Comparison of ENCODE assay signal across 17 cellular contexts in the genomic region with DNA sequence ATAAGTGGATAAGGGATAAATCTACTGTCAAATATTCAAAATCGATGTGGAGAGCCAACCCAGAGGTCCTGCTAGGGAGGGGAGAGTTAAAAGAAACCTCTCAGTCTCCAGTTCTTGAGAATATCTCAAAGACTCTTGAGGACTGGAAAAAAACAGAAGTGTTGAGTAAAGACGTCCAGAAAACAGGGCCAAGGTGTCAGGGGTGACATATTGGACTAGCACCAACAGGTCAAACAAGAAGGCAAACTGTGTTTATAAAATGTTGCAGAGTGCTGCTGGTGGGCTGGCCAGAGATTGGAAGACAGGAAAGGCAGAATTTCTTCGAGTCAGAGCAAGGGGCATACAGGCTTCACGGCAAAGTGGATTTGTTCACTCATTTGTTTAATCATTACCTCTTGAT. TPM values are rescaled to one million over a fixed set of nuclear protein-coding genes. Genes with fewer than 3 reads are reported as not detected.
DNase-seq lines count a peak whose midpoint lies in the region; ATAC-seq, FAIRE-seq and TF ChIP-seq lines count a peak whose summit lies in the region.
"Had no signal": no experiment of that assay in that cellular context is flagged by ENCODE, and none has a peak within 500 bp of the region (broad histone marks: within the 10 kb centered on the region; RNA-seq: fewer than 3 reads in every experiment).

No MANE protein-coding gene starts in this region.

- H4K91ac ChIP-seq in mesenchymal stem cell (ENCODE audit: low read length): no peak overlapping the region

- no peak for TF ChIP-seq EP300 in tibial nerve (IDR thresholded peaks at IDR 0.05)
- TF ChIP-seq EP300 in HepG2 (IDR thresholded peaks at IDR 0.05; ENCODE audit: low read depth in 2 of 2, low read length in 2 of 2): no peak
- TF ChIP-seq EP300 in HepG2 (CRISPR knock-in tag; IDR thresholded peaks at IDR 0.05; ENCODE audit: borderline replicate concordance): no peak

- H3K27me3 ChIP-seq in adipocyte (replicated peaks; ENCODE audit: control insufficient read depth, insufficient read depth, low read length) (no peaks in the 10 kb centered on the region), mesenchymal stem cell (ENCODE audit: control insufficient read depth in 1 of 2, insufficient read depth in 1 of 2, low read length in 2 of 2) (no peaks in the 10 kb centered on the region), tibial nerve (no peaks in the 10 kb centered on the region), HepG2 (ENCODE audit: control insufficient read depth in 1 of 2, insufficient read depth in 2 of 2, low read length in 2 of 2) (no peaks in the 10 kb centered on the region)
- H3K27me3 ChIP-seq: spleen had no signal

- TF ChIP-seq RAD21 in HepG2 (CRISPR knock-in tag; IDR thresholded peaks at IDR 0.05): no peak

- no peaks in the 10 kb centered on the region for H3K9me3 Mint-ChIP-seq in stimulated activated effector memory CD8-positive, alpha-beta T cell treated with anti-CD3 and anti-CD28 coated beads, Interleukin-12 subunit alpha, Interleukin-12 subunit beta, amount 100 ng/mL, for 72 hours
- H3K9me3 Mint-ChIP-seq: CD14-positive monocyte; naive thymus-derived CD8-positive, alpha-beta T cell had no signal

- H3K18ac ChIP-seq in mesenchymal stem cell (ENCODE audit: low read depth in 1 of 2, low read length in 2 of 2): peak overlapping the region; percentile 8 to 41

- no peak overlapping the region for H2AK5ac ChIP-seq in mesenchymal stem cell (ENCODE audit: low read length, severe bottlenecking)

- no peak overlapping the region for H2BK15ac ChIP-seq in mesenchymal stem cell (ENCODE audit: low read depth, poor library complexity, severe bottlenecking)

- peak overlapping the region; percentile 48 for H2AFZ ChIP-seq in mesenchymal stem cell (ENCODE audit: low read depth, low read length)
- H2AFZ ChIP-seq in HepG2 (ENCODE audit: low read length): no peak overlapping the region

- BruUV-seq in HepG2 (replicated peaks; lab: Mats Ljungman, UMichigan): no TSS peak

- H2BK120ac ChIP-seq in mesenchymal stem cell (ENCODE audit: low read depth, low read length): no peak overlapping the region

- peaks cover 45% of the 10 kb centered on the region for H3K4me1 Mint-ChIP-seq in stimulated activated effector memory CD8-positive, alpha-beta T cell treated with anti-CD3 and anti-CD28 coated beads, Interleukin-12 subunit alpha, Interleukin-12 subunit beta, amount 100 ng/mL, for 72 hours
- H3K4me1 Mint-ChIP-seq: CD14-positive monocyte had no signal

- H4K8ac ChIP-seq in mesenchymal stem cell (ENCODE audit: low read length): no peak overlapping the region

- 39% methylated on average over 4 of the region's 4 CpGs for WGBS in mesenchymal stem cell
- WGBS in tibial nerve, 2 donors: 50 to 51% methylated on average over 4 of the region's 4 CpGs
- WGBS in HepG2 (ENCODE audit: low lambda C conversion rate): 10% methylated on average over 4 of the region's 4 CpGs

- no peaks in the 10 kb centered on the region for H3K36me3 Mint-ChIP-seq in stimulated activated effector memory CD8-positive, alpha-beta T cell treated with anti-CD3 and anti-CD28 coated beads, Interleukin-12 subunit alpha, Interleukin-12 subunit beta, amount 100 ng/mL, for 72 hours
- H3K36me3 Mint-ChIP-seq: CD14-positive monocyte; naive thymus-derived CD8-positive, alpha-beta T cell had no signal

- no peak overlapping the region for H3K23ac ChIP-seq in mesenchymal stem cell (ENCODE audit: low read length in 2 of 2)

- H3K79me2 ChIP-seq in HepG2 (ENCODE audit: insufficient read depth, low read length): no peaks in the 10 kb centered on the region

- H3K9me3 ChIP-seq in adipocyte (ENCODE audit: control insufficient read depth, low read length) (no peaks in the 10 kb centered on the region), mesenchymal stem cell (ENCODE audit: control insufficient read depth, low read length) (no peaks in the 10 kb centered on the region), tibial nerve (no peaks in the 10 kb centered on the region), HepG2 (ENCODE audit: low read length) (no peaks in the 10 kb centered on the region)
- H3K9me3 ChIP-seq: psoas muscle, spleen had no signal

- H3K4ac ChIP-seq in mesenchymal stem cell (ENCODE audit: low read depth in 1 of 2, low read length in 2 of 2): no peak overlapping the region

- POLR2A ChIA-PET in HepG2 (lab: Yijun Ruan, JAX): no interaction called here

- TF ChIP-seq CTCF in tibial nerve (IDR thresholded peaks at IDR 0.05): no peak
- no peak for TF ChIP-seq CTCF in HepG2 (CRISPR knock-in tag; IDR thresholded peaks at IDR 0.05)

- H3K36me3 ChIP-seq in adipocyte (ENCODE audit: control insufficient read depth, insufficient read depth, low read length, severe bottlenecking) (no peaks in the 10 kb centered on the region), mesenchymal stem cell (ENCODE audit: control insufficient read depth in 1 of 2, insufficient read depth in 2 of 2, low read depth in 1 of 2, low read length in 2 of 2) (no peaks in the 10 kb centered on the region), tibial nerve (no peaks in the 10 kb centered on the region), HepG2 (replicated peaks in 1 of 2; ENCODE audit: control insufficient read depth in 1 of 2, insufficient read depth in 2 of 2, low read length in 2 of 2) (no peaks in the 10 kb centered on the region)
- H3K36me3 ChIP-seq: spleen had no signal

- no peak overlapping the region for H2BK5ac ChIP-seq in mesenchymal stem cell (ENCODE audit: low read depth, low read length, poor library complexity, severe bottlenecking)

- H3K79me1 ChIP-seq in mesenchymal stem cell (replicated peaks; ENCODE audit: low read length, poor library complexity, severe bottlenecking): no peaks in the 10 kb centered on the region

- no peak for FAIRE-seq in HepG2 (lab: Jason Lieb, UNC)

- H3K4me3 ChIP-seq in adipocyte (ENCODE audit: low read length): peak overlapping the region; percentile 24
- peak overlapping the region in 1 of 2 experiments; percentile 24 for H3K4me3 ChIP-seq in mesenchymal stem cell (ENCODE audit: insufficient read depth in 1 of 2, low read depth in 1 of 2, low read length in 2 of 2)
- no peak overlapping the region for H3K4me3 ChIP-seq in tibial nerve
- H3K4me3 ChIP-seq in HepG2 (replicated peaks in 1 of 3; ENCODE audit: insufficient read depth in 1 of 3, low read depth in 2 of 3, low read length in 3 of 3): no peak overlapping the region
- H3K4me3 ChIP-seq: psoas muscle, spleen had no signal

- no peaks in the 10 kb centered on the region for H4K20me1 ChIP-seq in HepG2 (ENCODE audit: insufficient read depth, low read length)

- H3K4me3 Mint-ChIP-seq in stimulated activated effector memory CD8-positive, alpha-beta T cell treated with anti-CD3 and anti-CD28 coated beads, Interleukin-12 subunit alpha, Interleukin-12 subunit beta, amount 100 ng/mL, for 72 hours: no peak overlapping the region
- H3K4me3 Mint-ChIP-seq: CD14-positive monocyte; naive thymus-derived CD8-positive, alpha-beta T cell had no signal

- no peak overlapping the region for H3K14ac ChIP-seq in mesenchymal stem cell (ENCODE audit: low read length in 2 of 2)

- H3K4me2 ChIP-seq in mesenchymal stem cell (ENCODE audit: low read length, poor library complexity, severe bottlenecking) (no peak overlapping the region), HepG2 (ENCODE audit: low read depth, low read length) (no peak overlapping the region)

- peak overlapping the region; percentile 20 for H3K27ac Mint-ChIP-seq in stimulated activated effector memory CD8-positive, alpha-beta T cell treated with anti-CD3 and anti-CD28 coated beads, Interleukin-12 subunit alpha, Interleukin-12 subunit beta, amount 100 ng/mL, for 72 hours
- H3K27ac Mint-ChIP-seq: CD14-positive monocyte; naive thymus-derived CD8-positive, alpha-beta T cell had no signal

- CTCF ChIA-PET in HepG2 (lab: Yijun Ruan, JAX; ENCODE audit: low intra/inter-chr PET ratio, low total read pairs): no interaction called here

- H3K27ac ChIP-seq in mesenchymal stem cell (ENCODE audit: low read length, poor library complexity, severe bottlenecking) (peak overlapping the region; percentile 80), tibial nerve (peak overlapping the region in 2 of 4 donors; percentile 67 to 81), HepG2 (ENCODE audit: extremely low read length, insufficient read depth, low read length) (no peak overlapping the region)
- H3K27ac ChIP-seq: spleen had no signal

- ATAC-seq in stimulated activated effector memory CD8-positive, alpha-beta T cell treated with anti-CD3 and anti-CD28 coated beads, Interleukin-12 subunit alpha, Interleukin-12 subunit beta, amount 100 ng/mL, for 72 hours: no peak
- ATAC-seq in HG03442 (IDR thresholded peaks at IDR 0.05; ENCODE audit: unreplicated experiment) (no peak), HepG2 (no peak)
- ATAC-seq: naive thymus-derived CD8-positive, alpha-beta T cell had no signal

- in situ Hi-C loops in G401 (cut with HindIII; ENCODE audit: low sequenced_read_pairs): no loop called here
- in situ Hi-C loops in HepG2 (cut with HindIII; ENCODE audit: extremely low pct_ligation_motif_present, low pct_unique_long_range_greater_than_20kb): no loop called here

- DNase-seq in G401 (ENCODE audit: low spot score) (peak; percentile 10), adipocyte (ENCODE audit: low read depth) (no peak), mesenchymal stem cell (no peak), tibial nerve (ENCODE audit: low spot score in 2 of 2) (no peak), HepG2 (ENCODE audit: low spot score) (no peak), NCI-H446 (lab: John Stamatoyannopoulos, UW) (no peak)
- no peak for DNase-seq in stimulated activated effector memory CD8-positive, alpha-beta T cell treated with anti-CD3 and anti-CD28 coated beads, Interleukin-12 subunit alpha, Interleukin-12 subunit beta, amount 100 ng/mL, for 72 hours (ENCODE audit: low spot score in 2 of 2)
- DNase-seq: activated effector memory CD4-positive, alpha-beta T cell treated with Interleukin-2 at 50 U/mL for 16 hours; effector CD8-positive, alpha-beta T cell; naive thymus-derived CD8-positive, alpha-beta T cell; NCI-H748 treated with DMSO at 0.1 percent for 48 hours; SHP77; spleen had no signal

- H3K4me1 ChIP-seq in adipocyte (ENCODE audit: control insufficient read depth, insufficient read depth, low read length) (peaks cover 31% of the 10 kb centered on the region), mesenchymal stem cell (ENCODE audit: control insufficient read depth, insufficient read depth, low read depth, low read length) (peaks cover 27% of the 10 kb centered on the region), tibial nerve (peaks cover 0 to 25% (median 0%) of the 10 kb centered on the region in 4 donors), HepG2 (ENCODE audit: insufficient read depth, low read length) (peaks cover 22% of the 10 kb centered on the region)
- H3K4me1 ChIP-seq: psoas muscle had no signal

- no peak overlapping the region for H3K9ac ChIP-seq in adipocyte (ENCODE audit: low read length)
- H3K9ac ChIP-seq in mesenchymal stem cell (ENCODE audit: low read length): peak overlapping the region; percentile 59
- H3K9ac ChIP-seq in HepG2 (ENCODE audit: insufficient read depth, low read depth, low read length): no peak overlapping the region

- no peak overlapping the region for H2BK12ac ChIP-seq in mesenchymal stem cell (ENCODE audit: low read length in 2 of 2)

- intact Hi-C loops in HepG2 (cut with micrococcal nuclease; ENCODE audit: unreplicated experiment): loop anchor here (10.0 kb wide), 1 partner anchor 882 kb away; no protein-coding TSS in a partner anchor

- no peak for TF ChIP-seq POLR2A in tibial nerve (IDR thresholded peaks at IDR 0.05)
- TF ChIP-seq POLR2A in HepG2 (IDR thresholded peaks at IDR 0.05; ENCODE audit: insufficient read depth in 1 of 2, low read depth in 2 of 2, low read length in 2 of 2): no peak

RNA-seq across cellular contexts. Expression of gene SMPD1, which starts 33.8 kb away (rescaled TPM):
- 7.3 and 14.1 TPM in 2 replicates for total RNA-seq in G401 (2014; rRNA removed; shearing (Covaris generic))
- polyA plus RNA-seq in mesenchymal stem cell (2013, experiment 1 of 2): 60.0 TPM
- 61.3 TPM for polyA plus RNA-seq in mesenchymal stem cell (2013, experiment 2 of 2)
- total RNA-seq in tibial nerve (10 to 100 TPM; 23.1 to 39.8 (median 30.3) TPM), HepG2 (2016; rRNA removed; fragmentation: Illumina TruSeq; extraction: Trizol) (5.3 and 8.4 TPM in 2 replicates)
- total RNA-seq in HepG2 (2016; cell fraction: cytosol; rRNA removed; fragmentation: Illumina TruSeq; extraction: Trizol; ENCODE audit: low read depth): 3.1 and 3.7 TPM in 2 replicates
- 3.9 and 9.3 TPM in 2 replicates for total RNA-seq in HepG2 (2016; cell fraction: insoluble cytoplasmic fraction; rRNA removed; fragmentation: Illumina TruSeq; extraction: Trizol)
- total RNA-seq in HepG2 (2016; cell fraction: membrane; rRNA removed; fragmentation: Illumina TruSeq; extraction: Trizol): 7.2 TPM in 2 replicates
- total RNA-seq in HepG2 (2016; cell fraction: nucleus; rRNA removed; fragmentation: Illumina TruSeq; extraction: Trizol): 7.5 and 7.8 TPM in 2 replicates
- 6.3 and 9.2 TPM in 2 replicates for polyA plus RNA-seq in HepG2 (2011; rRNA removed)
- polyA plus RNA-seq in HepG2 (2011; cell fraction: cytosol; rRNA removed): 6.7 and 8.2 TPM in 2 replicates
- polyA plus RNA-seq in HepG2 (2011; cell fraction: nucleus; rRNA removed): 5.6 and 6.2 TPM in 2 replicates
- 5.3 and 6.5 TPM in 2 replicates for polyA plus RNA-seq in HepG2 (2012)
- 3.8 and 4.6 TPM in 2 replicates for polyA plus RNA-seq in HepG2 (2016; cell fraction: cytosol; fragmentation: Illumina TruSeq; extraction: Trizol; ENCODE audit: low read depth)
- polyA plus RNA-seq in HepG2 (2016; cell fraction: insoluble cytoplasmic fraction; fragmentation: Illumina TruSeq; extraction: Trizol; ENCODE audit: low read depth): 4.9 and 6.3 TPM in 2 replicates
- 8.5 and 9.0 TPM in 2 replicates for polyA plus RNA-seq in HepG2 (2016; cell fraction: membrane; fragmentation: Illumina TruSeq; extraction: Trizol; ENCODE audit: low read depth)
- polyA plus RNA-seq in HepG2 (2016; cell fraction: nucleus; fragmentation: Illumina TruSeq; extraction: Trizol; ENCODE audit: insufficient read depth, low read depth): 16.3 TPM in 2 replicates
- 5.4 and 13.1 TPM in 2 replicates for polyA minus RNA-seq in HepG2 (2011; rRNA and poly(A)+ RNA removed; ENCODE audit: low replicate concordance)
- 4.3 and 5.8 TPM in 2 replicates for polyA minus RNA-seq in HepG2 (2011; cell fraction: cytosol; rRNA and poly(A)+ RNA removed)
- 1.7 and 2.2 TPM in 2 replicates for polyA minus RNA-seq in HepG2 (2011; cell fraction: nucleus; rRNA and poly(A)+ RNA removed)

RNA-seq across cellular contexts. Expression of gene CAVIN3, which starts 36.2 kb away (rescaled TPM):
- 59.5 and 60.8 TPM in 2 replicates for total RNA-seq in G401 (2014; rRNA removed; shearing (Covaris generic))
- polyA plus RNA-seq in mesenchymal stem cell (2013, experiment 1 of 2): 146 TPM
- 151 TPM for polyA plus RNA-seq in mesenchymal stem cell (2013, experiment 2 of 2)
- total RNA-seq in tibial nerve (100 to 1,000 TPM; 270 to 598 (median 556) TPM), HepG2 (2016; rRNA removed; fragmentation: Illumina TruSeq; extraction: Trizol) (not detected in 2 replicates)
- total RNA-seq in HepG2 (2016; cell fraction: cytosol; rRNA removed; fragmentation: Illumina TruSeq; extraction: Trizol; ENCODE audit: low read depth): not detected in 2 replicates
- not detected in 2 replicates for total RNA-seq in HepG2 (2016; cell fraction: insoluble cytoplasmic fraction; rRNA removed; fragmentation: Illumina TruSeq; extraction: Trizol)
- not detected in 2 replicates for total RNA-seq in HepG2 (2016; cell fraction: membrane; rRNA removed; fragmentation: Illumina TruSeq; extraction: Trizol)
- not detected in 2 replicates for total RNA-seq in HepG2 (2016; cell fraction: nucleus; rRNA removed; fragmentation: Illumina TruSeq; extraction: Trizol)
- polyA plus RNA-seq in HepG2 (2011; rRNA removed): not detected in 2 replicates
- polyA plus RNA-seq in HepG2 (2011; cell fraction: cytosol; rRNA removed): not detected in 2 replicates
- polyA plus RNA-seq in HepG2 (2011; cell fraction: nucleus; rRNA removed): not detected in 2 replicates
- polyA plus RNA-seq in HepG2 (2012): not detected in 2 replicates
- polyA plus RNA-seq in HepG2 (2016; cell fraction: cytosol; fragmentation: Illumina TruSeq; extraction: Trizol; ENCODE audit: low read depth): not detected in 2 replicates
- not detected in 2 replicates for polyA plus RNA-seq in HepG2 (2016; cell fraction: insoluble cytoplasmic fraction; fragmentation: Illumina TruSeq; extraction: Trizol; ENCODE audit: low read depth)
- polyA plus RNA-seq in HepG2 (2016; cell fraction: membrane; fragmentation: Illumina TruSeq; extraction: Trizol; ENCODE audit: low read depth): not detected in 2 replicates
- not detected in 2 replicates for polyA plus RNA-seq in HepG2 (2016; cell fraction: nucleus; fragmentation: Illumina TruSeq; extraction: Trizol; ENCODE audit: insufficient read depth, low read depth)
- polyA minus RNA-seq in HepG2 (2011; rRNA and poly(A)+ RNA removed; ENCODE audit: low replicate concordance): 8.6 TPM in 1 of 2 replicates, not detected in the other
- polyA minus RNA-seq in HepG2 (2011; cell fraction: cytosol; rRNA and poly(A)+ RNA removed): not detected in 2 replicates
- polyA minus RNA-seq in HepG2 (2011; cell fraction: nucleus; rRNA and poly(A)+ RNA removed): not detected in 2 replicates
- total RNA-seq: naive thymus-derived CD8-positive, alpha-beta T cell; OCI-LY7 had no signal
- polyA plus RNA-seq: naive thymus-derived CD8-positive, alpha-beta T cell had no signal

Comparison
In these comparisons a context has a peak if more than half of its experiments do, and no peak if none do; other contexts are left out.
1. RNA of gene CAVIN3, which starts 36.2 kb away (total RNA-seq): 270 to 598 TPM in tibial nerve and 59.5 to 60.8 TPM in G401; not detected in HepG2; every median in the first group is over 10 times any median in the second.